ENCODE assay signal across 11 cellular contexts in the genomic region with DNA sequence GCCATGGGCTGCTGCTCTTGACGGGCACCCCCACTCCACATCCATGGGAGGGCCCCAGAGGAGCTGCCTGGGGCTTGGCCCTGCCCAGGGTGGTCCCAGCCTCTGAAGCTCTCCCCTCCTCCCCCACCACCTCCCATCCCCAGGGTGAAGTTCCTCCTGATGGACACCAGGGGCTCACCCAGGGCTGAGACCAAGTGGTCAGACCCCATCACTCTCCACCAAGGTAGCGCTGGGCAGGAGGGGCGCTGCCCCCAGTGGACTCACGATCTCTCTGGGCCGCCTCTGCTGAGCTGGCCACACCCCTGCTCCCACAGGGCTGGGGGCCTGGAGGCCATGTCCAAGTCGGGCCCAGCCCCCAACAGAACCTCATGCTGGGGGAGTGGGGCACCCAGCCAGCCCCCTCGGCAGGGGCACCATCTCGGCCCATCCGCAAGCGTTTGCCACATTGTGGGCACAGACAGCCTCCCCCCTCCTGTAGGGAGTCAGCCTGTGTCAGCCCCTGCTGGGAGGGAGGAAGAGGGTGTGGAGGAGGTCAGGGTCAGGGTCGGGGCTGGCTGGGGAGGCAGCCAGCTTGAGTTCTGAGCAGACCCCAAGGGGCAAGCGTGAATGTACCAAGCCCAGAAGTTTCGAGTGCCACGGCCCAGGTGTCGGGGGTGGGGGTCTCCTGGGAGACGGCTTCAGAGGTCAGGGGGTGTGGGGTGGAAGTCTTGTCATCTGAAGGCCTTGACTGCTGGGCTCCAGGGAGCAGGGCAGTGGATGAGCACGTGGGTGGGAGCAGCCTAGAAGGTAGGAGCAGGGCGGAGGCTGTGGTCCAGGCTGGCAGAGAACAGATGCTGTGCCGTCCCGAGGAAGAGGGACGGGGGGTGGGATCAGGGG. TPM values are rescaled to one million over a fixed set of nuclear protein-coding genes. Genes with fewer than 3 reads are reported as not detected.
DNase-seq lines count a peak whose midpoint lies in the region; ATAC-seq and TF ChIP-seq lines count a peak whose summit lies in the region.
"Had no signal": no experiment of that assay in that cellular context is flagged by ENCODE, and none has a peak within 500 bp of the region (broad histone marks: within the 10 kb centered on the region; RNA-seq: fewer than 3 reads in every experiment).

No MANE protein-coding gene starts in this region.

- H3K27me3 ChIP-seq in WERI-Rb-1 (ENCODE audit: insufficient read depth, low read depth, severe bottlenecking), result no peaks in the 10 kb centered on the region
- H3K27me3 ChIP-seq in lung (ENCODE audit: control insufficient read depth, insufficient read depth), result no peaks in the 10 kb centered on the region

- ATAC-seq in lung (ENCODE audit: insufficient read depth, low FRiP score), result no peak
- no peak for ATAC-seq in activated naive CD8-positive, alpha-beta T cell treated with anti-CD3 and anti-CD28 coated beads, Interleukin-2, amount 50 U/mL, for 24 hours

- peaks cover 2% of the 10 kb centered on the region for H3K4me1 Mint-ChIP-seq in activated CD4-positive, alpha-beta memory T cell treated with anti-CD3 and anti-CD28 coated beads, Interleukin-2, amount 10 ng/mL, durations not matched to agents 7 days and 5 days
- H3K4me1 Mint-ChIP-seq in activated naive CD8-positive, alpha-beta T cell treated with anti-CD3 and anti-CD28 coated beads, Interleukin-2, amount 50 U/mL, for 24 hours, result peaks cover 4% of the 10 kb centered on the region

- POLR2A ChIA-PET in activated CD4-positive, alpha-beta memory T cell treated with anti-CD3 and anti-CD28 coated beads, Interleukin-2, amount 10 ng/mL, durations not matched to agents 7 days and 5 days (lab: Charles Lee), result no interaction called here

- no peaks in the 10 kb centered on the region for H3K9me3 Mint-ChIP-seq in activated CD4-positive, alpha-beta memory T cell treated with anti-CD3 and anti-CD28 coated beads, Interleukin-2, amount 10 ng/mL, durations not matched to agents 7 days and 5 days
- H3K9me3 Mint-ChIP-seq in activated naive CD8-positive, alpha-beta T cell treated with anti-CD3 and anti-CD28 coated beads, Interleukin-2, amount 50 U/mL, for 24 hours, result no peaks in the 10 kb centered on the region

- no peak overlapping the region for H3K4me3 Mint-ChIP-seq in activated CD4-positive, alpha-beta memory T cell treated with anti-CD3 and anti-CD28 coated beads, Interleukin-2, amount 10 ng/mL, durations not matched to agents 7 days and 5 days
- no peak overlapping the region for H3K4me3 Mint-ChIP-seq in activated naive CD8-positive, alpha-beta T cell treated with anti-CD3 and anti-CD28 coated beads, Interleukin-2, amount 50 U/mL, for 24 hours

- DNase-seq in AG09309 (ENCODE audit: low read depth), result no peak
- peak; percentile 53 for DNase-seq in WERI-Rb-1
- peak; percentile 28 for DNase-seq in lung (ENCODE audit: low spot score)
- no peak for DNase-seq in activated CD4-positive, alpha-beta memory T cell treated with anti-CD3 and anti-CD28 coated beads, Interleukin-2, amount 10 ng/mL, durations not matched to agents 7 days and 5 days
- no peak for DNase-seq in activated naive CD8-positive, alpha-beta T cell treated with anti-CD3 and anti-CD28 coated beads, Interleukin-2, amount 50 U/mL, for 24 hours
- DNase-seq in COR-L47 (lab: John Stamatoyannopoulos, UW), result no peak
- DNase-seq in NCI-H774 (lab: John Stamatoyannopoulos, UW), result no peak
- DNase-seq: activated effector memory CD4-positive, alpha-beta T cell treated with anti-CD3 and anti-CD28 coated beads, Interleukin-2, amount 50 U/mL, for 16 hours; NCI-H748 treated with DMSO at 0.1 percent for 48 hours had no signal

- 67 to 78% methylated on average over 20 to 21 of the region's 21 CpGs for WGBS in lung, 2 donors

- H3K36me3 ChIP-seq in WERI-Rb-1 (no peaks in the 10 kb centered on the region), lung (ENCODE audit: control insufficient read depth in 2 of 2, insufficient read depth in 2 of 2, low read length in 2 of 2) (no peaks in the 10 kb centered on the region)
- H3K36me3 ChIP-seq: tibial artery had no signal

- H3K4me3 ChIP-seq in AG09309 (ENCODE audit: control insufficient read depth, low read depth, low read length) (no peak overlapping the region), GM12875 (ENCODE audit: low read depth, low read length) (no peak overlapping the region), WERI-Rb-1 (ENCODE audit: low read depth, low read length) (no peak overlapping the region), lung (no peak overlapping the region)
- H3K4me3 ChIP-seq: tibial artery had no signal

- TF ChIP-seq CTCF in AG09309 (IDR thresholded peaks at IDR 0.05; ENCODE audit: control insufficient read depth, insufficient read depth, low read depth, low read length, missing control alignments) (peak; percentile 41), GM12875 (IDR thresholded peaks at IDR 0.05; ENCODE audit: borderline replicate concordance, insufficient read depth, low read depth, low read length) (peak; percentile 19; the same call in 1 of the 2 replicates), WERI-Rb-1 (IDR thresholded peaks at IDR 0.05; ENCODE audit: low read depth, low read length) (peak; percentile 52), lung (IDR thresholded peaks at IDR 0.05; ENCODE audit: control extremely low read depth, extremely low read depth) (no peak)

- H3K27me3 Mint-ChIP-seq in activated CD4-positive, alpha-beta memory T cell treated with anti-CD3 and anti-CD28 coated beads, Interleukin-2, amount 10 ng/mL, durations not matched to agents 7 days and 5 days, result no peaks in the 10 kb centered on the region
- no peaks in the 10 kb centered on the region for H3K27me3 Mint-ChIP-seq in activated naive CD8-positive, alpha-beta T cell treated with anti-CD3 and anti-CD28 coated beads, Interleukin-2, amount 50 U/mL, for 24 hours

- peaks cover 0 to 4% of the 10 kb centered on the region in 2 donors for H3K4me1 ChIP-seq in lung (ENCODE audit: control insufficient read depth in 2 of 2, insufficient read depth in 2 of 2, low read length in 2 of 2)

- no peaks in the 10 kb centered on the region for H3K9me3 ChIP-seq in WERI-Rb-1 (ENCODE audit: severe bottlenecking)
- H3K9me3 ChIP-seq in lung (ENCODE audit: control insufficient read depth in 2 of 2, insufficient read depth in 1 of 2, low read length in 1 of 2), result no peaks in the 10 kb centered on the region
- H3K9me3 ChIP-seq: tibial artery had no signal

- H3K27ac Mint-ChIP-seq in activated CD4-positive, alpha-beta memory T cell treated with anti-CD3 and anti-CD28 coated beads, Interleukin-2, amount 10 ng/mL, durations not matched to agents 7 days and 5 days, result no peak overlapping the region
- H3K27ac Mint-ChIP-seq in activated naive CD8-positive, alpha-beta T cell treated with anti-CD3 and anti-CD28 coated beads, Interleukin-2, amount 50 U/mL, for 24 hours, result no peak overlapping the region

- no peaks in the 10 kb centered on the region for H3K36me3 Mint-ChIP-seq in activated CD4-positive, alpha-beta memory T cell treated with anti-CD3 and anti-CD28 coated beads, Interleukin-2, amount 10 ng/mL, durations not matched to agents 7 days and 5 days (ENCODE audit: low read depth)
- no peaks in the 10 kb centered on the region for H3K36me3 Mint-ChIP-seq in activated naive CD8-positive, alpha-beta T cell treated with anti-CD3 and anti-CD28 coated beads, Interleukin-2, amount 50 U/mL, for 24 hours (ENCODE audit: low read depth)

- H3K27ac ChIP-seq in WERI-Rb-1 (no peak overlapping the region), lung (ENCODE audit: low read depth in 1 of 2, low read length in 1 of 2) (no peak overlapping the region)
- H3K27ac ChIP-seq: tibial artery had no signal

- CTCF ChIA-PET in activated CD4-positive, alpha-beta memory T cell treated with anti-CD3 and anti-CD28 coated beads, Interleukin-2, amount 10 ng/mL, durations not matched to agents 7 days and 5 days (lab: Charles Lee), result no interaction called here

RNA-seq across cellular contexts. Expression of gene UPK3B, which starts 2.8 kb away (rescaled TPM):
- 10 to 100 TPM in 1 of 2 donors, 1 to 10 TPM in 1; 3.6 to 12.4 TPM for total RNA-seq in lung
- polyA plus RNA-seq in lung, result 10 to 100 TPM in 1 of 2 donors, 1 to 10 TPM in 1; 4.7 to 24.3 TPM
- total RNA-seq in activated CD4-positive, alpha-beta memory T cell treated with anti-CD3 and anti-CD28 coated beads, Interleukin-2, amount 10 ng/mL, durations not matched to agents 7 days and 5 days, result 1 to 10 TPM in 1 of 2 experiments, under 1 TPM in 1; 0.83 to 1.7 TPM

RNA-seq across cellular contexts. Expression of gene SPDYE16, which starts 29.9 kb away (rescaled TPM):
- under 1 TPM in 1 of 2 donors, not detected in 1; 0.28 TPM for total RNA-seq in lung
- under 1 TPM; 0.14 to 0.18 TPM for polyA plus RNA-seq in lung
- total RNA-seq in activated CD4-positive, alpha-beta memory T cell treated with anti-CD3 and anti-CD28 coated beads, Interleukin-2, amount 10 ng/mL, durations not matched to agents 7 days and 5 days, result under 1 TPM; 0.18 to 0.25 TPM

RNA-seq across cellular contexts. Expression of gene DTX2, which starts 51.7 kb away (rescaled TPM):
- 10 to 100 TPM; 18.5 to 55.3 TPM for total RNA-seq in lung
- 10 to 100 TPM; 39.5 to 44.2 TPM for polyA plus RNA-seq in lung
- 10 to 100 TPM; 28.0 to 35.3 TPM for total RNA-seq in activated CD4-positive, alpha-beta memory T cell treated with anti-CD3 and anti-CD28 coated beads, Interleukin-2, amount 10 ng/mL, durations not matched to agents 7 days and 5 days

Comparison
In these comparisons a context has a peak if more than half of its experiments do, and no peak if none do; other contexts are left out.
1. DNase-seq: peak in WERI-Rb-1 (single experiment) and lung (single experiment); none in AG09309 (single experiment), activated CD4-positive, alpha-beta memory T cell treated with anti-CD3 and anti-CD28 coated beads, Interleukin-2, amount 10 ng/mL, durations not matched to agents 7 days and 5 days (single experiment), activated naive CD8-positive, alpha-beta T cell treated with anti-CD3 and anti-CD28 coated beads, Interleukin-2, amount 50 U/mL, for 24 hours (single experiment), COR-L47 (single experiment) and NCI-H774 (single experiment).